ENCODE assay signal across 9 cellular contexts in genomic region chr16:67372664-67373063, GRCh38. TPM values are rescaled to one million over a fixed set of nuclear protein-coding genes. Genes with fewer than 3 reads are reported as not detected.
DNase-seq lines count a peak whose midpoint lies in the region; ATAC-seq and TF ChIP-seq lines count a peak whose summit lies in the region.
"Had no signal": no experiment of that assay in that cellular context is flagged by ENCODE, and none has a peak within 500 bp of the region (broad histone marks: within the 10 kb centered on the region; RNA-seq: fewer than 3 reads in every experiment).

No MANE protein-coding gene starts in this region.

- H3K27ac Mint-ChIP-seq in type B pancreatic cell: no peak overlapping the region

- H3K4me1 Mint-ChIP-seq in type B pancreatic cell (ENCODE audit: unreplicated experiment): peaks cover 5% of the 10 kb centered on the region

- H3K4me3 ChIP-seq in PC-3 (ENCODE audit: low read length): no peak overlapping the region
- H3K4me3 ChIP-seq in fibroblast of the aortic adventitia (ENCODE audit: low read depth, low read length): no peak overlapping the region

- H3K27ac ChIP-seq in PC-3 (ENCODE audit: low read length): no peak overlapping the region

- no peaks in the 10 kb centered on the region for H3F3A ChIP-seq in PC-3 (ENCODE audit: low read length, unreplicated experiment)

- H3K79me2 ChIP-seq in PC-3 (ENCODE audit: low read length): no peaks in the 10 kb centered on the region

- no peaks in the 10 kb centered on the region for H3K27me3 ChIP-seq in PC-3 (ENCODE audit: low read length)

- no peaks in the 10 kb centered on the region for H3K36me3 Mint-ChIP-seq in type B pancreatic cell

- no peaks in the 10 kb centered on the region for H3K9me3 ChIP-seq in PC-3 (ENCODE audit: low read length)

- no peaks in the 10 kb centered on the region for H3K4me1 ChIP-seq in PC-3 (ENCODE audit: insufficient read depth, low read length)

- H3K27me3 Mint-ChIP-seq in type B pancreatic cell: peaks cover 8% of the 10 kb centered on the region

- H3K4me2 ChIP-seq in PC-3 (ENCODE audit: low read length): no peak overlapping the region

- TF ChIP-seq CTCF in PC-3 (conservative IDR thresholded peaks at IDR 0.05; ENCODE audit: low read depth, low read length) (peak; percentile 63), fibroblast of the aortic adventitia (IDR thresholded peaks at IDR 0.05; ENCODE audit: insufficient read depth, low read length) (peak; percentile 54), type B pancreatic cell (conservative IDR thresholded peaks at IDR 0.05) (peak; percentile 66)

- ATAC-seq in PC-3: no peak
- ATAC-seq in HG03378 (IDR thresholded peaks at IDR 0.05; ENCODE audit: unreplicated experiment): no peak

- POLR2A ChIA-PET in PC-3 (lab: Charles Lee; ENCODE audit: unreplicated experiment): no interaction called here

- H3K9me3 Mint-ChIP-seq in type B pancreatic cell: no peaks in the 10 kb centered on the region

- no peaks in the 10 kb centered on the region for H3K9me2 ChIP-seq in PC-3 (replicated peaks; ENCODE audit: low read length)

- intact Hi-C loops in PC-3 (cut with micrococcal nuclease): no loop called here

- H3K36me3 ChIP-seq in PC-3 (ENCODE audit: low read depth, low read length): no peaks in the 10 kb centered on the region

- no TSS peak for BruUV-seq in PC-3 (replicated peaks; lab: Mats Ljungman, UMichigan)

- H4K20me1 ChIP-seq in PC-3 (ENCODE audit: low read length): no peaks in the 10 kb centered on the region

- H2AFZ ChIP-seq in PC-3 (ENCODE audit: low read length): no peak overlapping the region

- no peak overlapping the region for H3K9ac ChIP-seq in PC-3 (ENCODE audit: low read length)

- CTCF ChIA-PET in PC-3 (lab: Charles Lee): interaction anchor here (0.7 to 1.0 kb wide), 3 partner anchors 55 to 273 kb away, joined by 3 to 6 read pairs (median 3); no protein-coding TSS in a partner anchor

- peak; percentile 11 for DNase-seq in SIG-M5 treated with dmso at 0.1 percent for 504 hours (lab: John Stamatoyannopoulos, UW; ENCODE audit: unreplicated experiment)
- no peak for DNase-seq in SIG-M5 (lab: John Stamatoyannopoulos, UW)
- peak; percentile 42 for DNase-seq in PC-3
- DNase-seq in fibroblast of the aortic adventitia (ENCODE audit: low read depth): peak; percentile 59
- DNase-seq in type B pancreatic cell (ENCODE audit: extremely low spot score, unreplicated experiment): no peak
- DNase-seq in stimulated activated CD4-positive, alpha-beta T cell treated with anti-CD3 and anti-CD28 coated beads, Interleukin-4, amount 100 ng/mL, for 24 hours: no peak
- no peak for DNase-seq in COLO829 (ENCODE audit: low spot score)
- DNase-seq: amniotic stem cell had no signal

- no peak overlapping the region for H3K4me3 Mint-ChIP-seq in type B pancreatic cell

RNA-seq across cellular contexts. Expression of gene TPPP3, which starts 20.6 kb away (rescaled TPM):
- total RNA-seq in PC-3 (2014; rRNA removed) (not detected in 2 replicates), fibroblast of the aortic adventitia (ENCODE audit: low replicate concordance) (0.74 and 0.99 TPM in 2 replicates), type B pancreatic cell (ENCODE audit: low replicate concordance) (39.3 and 44.5 TPM in 2 replicates)

RNA-seq across cellular contexts. Expression of gene ZDHHC1, which starts 43.6 kb away (rescaled TPM):
- total RNA-seq in PC-3 (2014; rRNA removed) (4.8 and 5.1 TPM in 2 replicates), fibroblast of the aortic adventitia (ENCODE audit: low replicate concordance) (7.1 and 7.6 TPM in 2 replicates), type B pancreatic cell (ENCODE audit: low replicate concordance) (10.1 and 11.3 TPM in 2 replicates)

RNA-seq across cellular contexts. Expression of gene LRRC36, which starts 46.0 kb away (rescaled TPM):
- total RNA-seq in PC-3 (2014; rRNA removed) (0.92 TPM in 1 of 2 replicates, not detected in the other), fibroblast of the aortic adventitia (ENCODE audit: low replicate concordance) (not detected in 2 replicates), type B pancreatic cell (ENCODE audit: low replicate concordance) (0.38 and 1.1 TPM in 2 replicates)

RNA-seq across cellular contexts. Expression of gene KCTD19, which starts 46.1 kb away (rescaled TPM):
- not detected in 2 replicates for total RNA-seq in PC-3 (2014; rRNA removed)
- not detected in 2 replicates for total RNA-seq in fibroblast of the aortic adventitia (ENCODE audit: low replicate concordance)
- total RNA-seq in type B pancreatic cell (ENCODE audit: low replicate concordance): 0.56 TPM in 1 of 2 replicates, not detected in the other

RNA-seq across cellular contexts. Expression of gene HSD11B2, which starts 58.3 kb away (rescaled TPM):
- total RNA-seq in PC-3 (2014; rRNA removed): 2.4 and 8.3 TPM in 2 replicates
- total RNA-seq in fibroblast of the aortic adventitia (ENCODE audit: low replicate concordance): not detected in 2 replicates
- 5.4 and 8.5 TPM in 2 replicates for total RNA-seq in type B pancreatic cell (ENCODE audit: low replicate concordance)

Comparison
In these comparisons a context has a peak if more than half of its experiments do, and no peak if none do; other contexts are left out.
1. DNase-seq: peak in SIG-M5 treated with dmso at 0.1 percent for 504 hours (single experiment), PC-3 (single experiment) and fibroblast of the aortic adventitia (single experiment); none in SIG-M5 (single experiment), type B pancreatic cell (single experiment), stimulated activated CD4-positive, alpha-beta T cell treated with anti-CD3 and anti-CD28 coated beads, Interleukin-4, amount 100 ng/mL, for 24 hours (single experiment) and COLO829 (single experiment).
2. RNA of gene TPPP3, which starts 20.6 kb away (total RNA-seq): 39.3 to 44.5 TPM in type B pancreatic cell; 0.74 to 0.99 TPM in fibroblast of the aortic adventitia and not detected in PC-3; every median in the first group is over 10 times any median in the second.
3. Peak in every context shown above with its lines, with median percentiles within 50 percentile points of each other: CTCF ChIP-seq.